8 cellular contexts compared by ENCODE assay signal in the genomic region with DNA sequence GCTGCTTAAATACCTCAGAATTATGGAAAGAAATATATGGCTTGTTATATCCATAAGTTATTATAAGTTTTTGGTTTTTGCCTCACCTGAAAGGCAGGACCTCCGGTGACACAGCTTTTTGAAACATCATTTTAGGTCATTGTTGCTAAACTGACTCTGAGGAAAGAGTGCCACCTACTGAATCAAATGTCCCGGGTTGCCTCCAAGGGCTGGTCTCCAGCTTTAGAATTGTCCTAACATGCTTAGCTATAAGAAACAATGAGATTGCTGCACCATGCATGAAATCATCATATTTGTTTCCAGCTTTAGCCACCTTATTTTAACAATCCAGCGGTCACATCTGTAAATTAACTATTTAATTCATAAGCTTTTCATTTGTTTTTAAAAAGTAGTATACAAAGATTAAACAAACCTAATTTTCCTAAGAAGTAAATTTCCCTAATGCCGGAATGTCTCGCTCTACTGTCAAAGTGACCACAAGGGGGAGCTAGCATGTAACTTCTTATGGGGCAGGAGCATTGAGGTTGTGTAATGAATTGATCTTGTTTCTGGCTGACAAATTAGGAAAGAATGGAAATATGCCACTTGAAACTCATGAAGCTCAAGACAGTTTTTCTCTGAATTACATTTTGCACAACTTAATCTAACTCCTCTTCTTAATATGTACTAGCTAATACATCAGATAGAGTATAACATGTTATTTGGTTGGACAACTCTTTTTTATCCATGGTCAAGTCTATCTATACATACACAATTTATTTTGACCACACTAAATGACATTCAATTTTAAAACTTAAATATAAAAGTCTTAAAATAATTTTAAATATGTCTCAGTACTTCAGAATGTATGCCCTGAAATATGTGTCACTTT. TPM values are rescaled to one million over a fixed set of nuclear protein-coding genes. Genes with fewer than 3 reads are reported as not detected.
DNase-seq lines count a peak whose midpoint lies in the region; ATAC-seq and TF ChIP-seq lines count a peak whose summit lies in the region.

No MANE protein-coding gene starts in this region.

- H3K4me1 ChIP-seq in CD8-positive, alpha-beta T cell (ENCODE audit: insufficient read depth, low read length): peaks cover 10% of the 10 kb centered on the region
- H3K4me1 ChIP-seq in Karpas-422 (ENCODE audit: low read length): no peaks in the 10 kb centered on the region

- no peak overlapping the region for H2AFZ ChIP-seq in Karpas-422 (ENCODE audit: low read length)

- TF ChIP-seq CTCF in CD8-positive, alpha-beta T cell (IDR thresholded peaks at IDR 0.05): peak; percentile 50
- peak; percentile 86 for TF ChIP-seq CTCF in RWPE1 (conservative IDR thresholded peaks at IDR 0.05; ENCODE audit: low read depth)

- no peak overlapping the region for H3K9ac ChIP-seq in Karpas-422 (ENCODE audit: low read length)

- DNase-seq in CD8-positive, alpha-beta T cell: no peak
- DNase-seq in Karpas-422: peak; percentile 64
- peak; percentile 25 for DNase-seq in RWPE1 (ENCODE audit: low spot score)
- DNase-seq in erythroblast (lab: John Stamatoyannopoulos, UW): peak; percentile 48 to 66
- peak; percentile 9 for DNase-seq in occipital lobe (lab: John Stamatoyannopoulos, UW)
- DNase-seq in GDM1 (lab: John Stamatoyannopoulos, UW): no peak

- no peaks in the 10 kb centered on the region for H3K9me2 ChIP-seq in Karpas-422 (replicated peaks; ENCODE audit: insufficient read depth, low read length)

- no peak overlapping the region for H3K27ac ChIP-seq in CD8-positive, alpha-beta T cell (ENCODE audit: low read depth, low read length)
- no peak overlapping the region for H3K27ac ChIP-seq in Karpas-422 (ENCODE audit: low read length)
- no peak overlapping the region for H3K27ac ChIP-seq in RWPE1

- H3K27me3 ChIP-seq in CD8-positive, alpha-beta T cell (ENCODE audit: insufficient read depth, low read length): no peaks in the 10 kb centered on the region
- no peaks in the 10 kb centered on the region for H3K27me3 ChIP-seq in Karpas-422 (ENCODE audit: low read length)

- no peak overlapping the region for H3K4me3 ChIP-seq in CD8-positive, alpha-beta T cell (ENCODE audit: low read depth, low read length)
- H3K4me3 ChIP-seq in Karpas-422 (ENCODE audit: low read length): no peak overlapping the region

- H3K79me2 ChIP-seq in Karpas-422 (ENCODE audit: low read length): no peaks in the 10 kb centered on the region

- H3K9me3 ChIP-seq in CD8-positive, alpha-beta T cell (ENCODE audit: low read length): no peaks in the 10 kb centered on the region
- no peaks in the 10 kb centered on the region for H3K9me3 ChIP-seq in Karpas-422 (ENCODE audit: low read length)

- peaks cover 14% of the 10 kb centered on the region for H3K4me1 Mint-ChIP-seq in CD8-positive, alpha-beta T cell (ENCODE audit: low read depth)

- intact Hi-C loops in CD8-positive, alpha-beta T cell (cut with DNase I, micrococcal nuclease): no loop called here

- H3K27me3 Mint-ChIP-seq in CD8-positive, alpha-beta T cell (ENCODE audit: low read depth): peaks cover 19% of the 10 kb centered on the region

- CTCF ChIA-PET in CD8-positive, alpha-beta T cell (lab: Charles Lee): interaction anchor here (0.9 to 1.0 kb wide), 2 partner anchors 9 to 10 kb away, joined by 3 read pairs; no protein-coding TSS in a partner anchor
- CTCF ChIA-PET in RWPE1 (lab: Yijun Ruan, JAX): interaction anchor here (0.5 to 1.3 kb wide), 12 partner anchors 8 to 1116 kb away, joined by 3 to 8 read pairs (median 3); no protein-coding TSS in a partner anchor

- no peaks in the 10 kb centered on the region for H3K36me3 ChIP-seq in CD8-positive, alpha-beta T cell (ENCODE audit: insufficient read depth, low read length)
- no peaks in the 10 kb centered on the region for H3K36me3 ChIP-seq in Karpas-422 (ENCODE audit: insufficient read depth, low read length)

- H3K9me3 Mint-ChIP-seq in CD8-positive, alpha-beta T cell: peaks cover 2% of the 10 kb centered on the region

- POLR2A ChIA-PET in CD8-positive, alpha-beta T cell (lab: Charles Lee): no interaction called here
- POLR2A ChIA-PET in RWPE1 (lab: Yijun Ruan, JAX; ENCODE audit: low non-redundant PET): no interaction called here

- H3K27ac Mint-ChIP-seq in CD8-positive, alpha-beta T cell: no peak overlapping the region

- H3K4me2 ChIP-seq in Karpas-422 (ENCODE audit: low read depth, low read length, poor library complexity, severe bottlenecking): no peak overlapping the region

- no peak overlapping the region for H3K4me3 Mint-ChIP-seq in CD8-positive, alpha-beta T cell

- H3K36me3 Mint-ChIP-seq in CD8-positive, alpha-beta T cell: no peaks in the 10 kb centered on the region

- H4K20me1 ChIP-seq in Karpas-422 (ENCODE audit: insufficient read depth, low read depth, low read length): no peaks in the 10 kb centered on the region

- no peak for TF ChIP-seq POLR2A in erythroblast (IDR thresholded peaks at IDR 0.05; ENCODE audit: low read length)

- no peak for ATAC-seq in CD8-positive, alpha-beta T cell
- ATAC-seq in GM19351 (IDR thresholded peaks at IDR 0.05; ENCODE audit: unreplicated experiment) (peak; percentile 54), HG03342 (IDR thresholded peaks at IDR 0.05; ENCODE audit: unreplicated experiment) (no peak)

RNA-seq across cellular contexts. Expression of a gene that starts 6.7 kb away (rescaled TPM):
- total RNA-seq in CD8-positive, alpha-beta T cell: not detected
- not detected in 2 replicates for total RNA-seq in Karpas-422 (2014; rRNA removed; shearing (Covaris generic); ENCODE audit: low replicate concordance)
- 21.1 TPM for total RNA-seq in occipital lobe

Comparison
In these comparisons a context has a peak if more than half of its experiments do, and no peak if none do; other contexts are left out.
1. DNase-seq: peak in Karpas-422 (single experiment), RWPE1 (single experiment), erythroblast (2 of 2) and occipital lobe (single experiment); none in CD8-positive, alpha-beta T cell (0 of 7) and GDM1 (single experiment).
2. RNA of a gene that starts 6.7 kb away (total RNA-seq): 21.1 TPM in occipital lobe (single experiment); not detected in CD8-positive, alpha-beta T cell and not detected in Karpas-422; every median in the first group is over 10 times any median in the second.